ENCODE assay signal across 1 cellular context in genomic region chr12:46383654-46384450, GRCh38.
TF ChIP-seq lines count a peak whose summit lies in the region.

No MANE protein-coding gene starts in this region.

TF ChIP-seq in K562, 482 proteins besides CTCF, POLR2A, EP300 and RAD21 (continued from another document and continues in another):
- TF ChIP-seq, protein P1, sequence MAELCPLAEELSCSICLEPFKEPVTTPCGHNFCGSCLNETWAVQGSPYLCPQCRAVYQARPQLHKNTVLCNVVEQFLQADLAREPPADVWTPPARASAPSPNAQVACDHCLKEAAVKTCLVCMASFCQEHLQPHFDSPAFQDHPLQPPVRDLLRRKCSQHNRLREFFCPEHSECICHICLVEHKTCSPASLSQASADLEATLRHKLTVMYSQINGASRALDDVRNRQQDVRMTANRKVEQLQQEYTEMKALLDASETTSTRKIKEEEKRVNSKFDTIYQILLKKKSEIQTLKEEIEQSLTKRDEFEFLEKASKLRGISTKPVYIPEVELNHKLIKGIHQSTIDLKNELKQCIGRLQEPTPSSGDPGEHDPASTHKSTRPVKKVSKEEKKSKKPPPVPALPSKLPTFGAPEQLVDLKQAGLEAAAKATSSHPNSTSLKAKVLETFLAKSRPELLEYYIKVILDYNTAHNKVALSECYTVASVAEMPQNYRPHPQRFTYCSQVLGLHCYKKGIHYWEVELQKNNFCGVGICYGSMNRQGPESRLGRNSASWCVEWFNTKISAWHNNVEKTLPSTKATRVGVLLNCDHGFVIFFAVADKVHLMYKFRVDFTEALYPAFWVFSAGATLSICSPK (IDR thresholded peaks at IDR 0.05; ENCODE audit: borderline replicate concordance), result no peak
- no peak for TF ChIP-seq RBM25 (IDR thresholded peaks at IDR 0.05; ENCODE audit: low read depth, low read length, severe bottlenecking)
- TF ChIP-seq SAFB2 (IDR thresholded peaks at IDR 0.05; ENCODE audit: borderline replicate concordance, low read depth, low read length, severe bottlenecking), result no peak
- TF ChIP-seq, protein P2, sequence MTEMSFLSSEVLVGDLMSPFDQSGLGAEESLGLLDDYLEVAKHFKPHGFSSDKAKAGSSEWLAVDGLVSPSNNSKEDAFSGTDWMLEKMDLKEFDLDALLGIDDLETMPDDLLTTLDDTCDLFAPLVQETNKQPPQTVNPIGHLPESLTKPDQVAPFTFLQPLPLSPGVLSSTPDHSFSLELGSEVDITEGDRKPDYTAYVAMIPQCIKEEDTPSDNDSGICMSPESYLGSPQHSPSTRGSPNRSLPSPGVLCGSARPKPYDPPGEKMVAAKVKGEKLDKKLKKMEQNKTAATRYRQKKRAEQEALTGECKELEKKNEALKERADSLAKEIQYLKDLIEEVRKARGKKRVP (CRISPR knock-in tag; IDR thresholded peaks at IDR 0.05), result peak; percentile 69
- TF ChIP-seq ZBTB40 (IDR thresholded peaks at IDR 0.05), result no peak
- TF ChIP-seq ZBTB40 (CRISPR knock-in tag; IDR thresholded peaks at IDR 0.05), result no peak
- TF ChIP-seq, protein P3, sequence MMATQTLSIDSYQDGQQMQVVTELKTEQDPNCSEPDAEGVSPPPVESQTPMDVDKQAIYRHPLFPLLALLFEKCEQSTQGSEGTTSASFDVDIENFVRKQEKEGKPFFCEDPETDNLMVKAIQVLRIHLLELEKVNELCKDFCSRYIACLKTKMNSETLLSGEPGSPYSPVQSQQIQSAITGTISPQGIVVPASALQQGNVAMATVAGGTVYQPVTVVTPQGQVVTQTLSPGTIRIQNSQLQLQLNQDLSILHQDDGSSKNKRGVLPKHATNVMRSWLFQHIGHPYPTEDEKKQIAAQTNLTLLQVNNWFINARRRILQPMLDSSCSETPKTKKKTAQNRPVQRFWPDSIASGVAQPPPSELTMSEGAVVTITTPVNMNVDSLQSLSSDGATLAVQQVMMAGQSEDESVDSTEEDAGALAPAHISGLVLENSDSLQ (IDR thresholded peaks at IDR 0.05), result no peak
- TF ChIP-seq ATF7 (IDR thresholded peaks at IDR 0.05), result peak; percentile 11
- TF ChIP-seq NEUROD1 (IDR thresholded peaks at IDR 0.05; ENCODE audit: borderline replicate concordance, low read depth, low read length, partially characterized antibody), result peak; percentile 71
- TF ChIP-seq ERF (CRISPR knock-in tag; IDR thresholded peaks at IDR 0.05), result peak; percentile 91
- TF ChIP-seq FOXP1 (CRISPR knock-in tag; IDR thresholded peaks at IDR 0.05), result 0 out of 2 replicates have a peak, but pooled peaks have one; percentile 25
- TF ChIP-seq SMARCA5 (IDR thresholded peaks at IDR 0.05), result no peak
- TF ChIP-seq ZBTB8A (IDR thresholded peaks at IDR 0.05; ENCODE audit: partially characterized antibody), result no peak
- peak; percentile 74; the same call in 1 of the 2 replicates for TF ChIP-seq ELF2 (CRISPR knock-in tag; IDR thresholded peaks at IDR 0.05)
- TF ChIP-seq, protein P4, sequence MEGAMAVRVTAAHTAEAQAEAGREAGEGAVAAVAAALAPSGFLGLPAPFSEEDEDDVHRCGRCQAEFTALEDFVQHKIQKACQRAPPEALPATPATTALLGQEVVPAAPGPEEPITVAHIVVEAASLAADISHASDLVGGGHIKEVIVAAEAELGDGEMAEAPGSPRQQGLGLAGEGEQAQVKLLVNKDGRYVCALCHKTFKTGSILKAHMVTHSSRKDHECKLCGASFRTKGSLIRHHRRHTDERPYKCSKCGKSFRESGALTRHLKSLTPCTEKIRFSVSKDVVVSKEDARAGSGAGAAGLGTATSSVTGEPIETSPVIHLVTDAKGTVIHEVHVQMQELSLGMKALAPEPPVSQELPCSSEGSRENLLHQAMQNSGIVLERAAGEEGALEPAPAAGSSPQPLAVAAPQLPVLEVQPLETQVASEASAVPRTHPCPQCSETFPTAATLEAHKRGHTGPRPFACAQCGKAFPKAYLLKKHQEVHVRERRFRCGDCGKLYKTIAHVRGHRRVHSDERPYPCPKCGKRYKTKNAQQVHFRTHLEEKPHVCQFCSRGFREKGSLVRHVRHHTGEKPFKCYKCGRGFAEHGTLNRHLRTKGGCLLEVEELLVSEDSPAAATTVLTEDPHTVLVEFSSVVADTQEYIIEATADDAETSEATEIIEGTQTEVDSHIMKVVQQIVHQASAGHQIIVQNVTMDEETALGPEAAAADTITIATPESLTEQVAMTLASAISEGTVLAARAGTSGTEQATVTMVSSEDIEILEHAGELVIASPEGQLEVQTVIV (CRISPR knock-in tag; IDR thresholded peaks at IDR 0.05; ENCODE audit: borderline replicate concordance), result no peak
- no peak for TF ChIP-seq RCOR1 (IDR thresholded peaks at IDR 0.05; ENCODE audit: borderline replicate concordance in 1 of 2, low read depth in 2 of 2, low read length in 2 of 2)
- TF ChIP-seq ZNF592 (IDR thresholded peaks at IDR 0.05), result peak; percentile 32; the same call in 1 of the 2 replicates
- peak; percentile 33; the same call in 1 of the 2 replicates for TF ChIP-seq ZNF395 (CRISPR knock-in tag; IDR thresholded peaks at IDR 0.05)
- TF ChIP-seq ILF3 (IDR thresholded peaks at IDR 0.05; ENCODE audit: borderline replicate concordance), result no peak
- no peak for TF ChIP-seq ZNF121 (CRISPR knock-in tag; conservative IDR thresholded peaks at IDR 0.05)
- no peak for TF ChIP-seq ASH1L (IDR thresholded peaks at IDR 0.05; ENCODE audit: borderline replicate concordance, low read depth, partially characterized antibody)
- no peak for TF ChIP-seq FOXJ2 (tag; IDR thresholded peaks at IDR 0.05)
- TF ChIP-seq, protein P5, sequence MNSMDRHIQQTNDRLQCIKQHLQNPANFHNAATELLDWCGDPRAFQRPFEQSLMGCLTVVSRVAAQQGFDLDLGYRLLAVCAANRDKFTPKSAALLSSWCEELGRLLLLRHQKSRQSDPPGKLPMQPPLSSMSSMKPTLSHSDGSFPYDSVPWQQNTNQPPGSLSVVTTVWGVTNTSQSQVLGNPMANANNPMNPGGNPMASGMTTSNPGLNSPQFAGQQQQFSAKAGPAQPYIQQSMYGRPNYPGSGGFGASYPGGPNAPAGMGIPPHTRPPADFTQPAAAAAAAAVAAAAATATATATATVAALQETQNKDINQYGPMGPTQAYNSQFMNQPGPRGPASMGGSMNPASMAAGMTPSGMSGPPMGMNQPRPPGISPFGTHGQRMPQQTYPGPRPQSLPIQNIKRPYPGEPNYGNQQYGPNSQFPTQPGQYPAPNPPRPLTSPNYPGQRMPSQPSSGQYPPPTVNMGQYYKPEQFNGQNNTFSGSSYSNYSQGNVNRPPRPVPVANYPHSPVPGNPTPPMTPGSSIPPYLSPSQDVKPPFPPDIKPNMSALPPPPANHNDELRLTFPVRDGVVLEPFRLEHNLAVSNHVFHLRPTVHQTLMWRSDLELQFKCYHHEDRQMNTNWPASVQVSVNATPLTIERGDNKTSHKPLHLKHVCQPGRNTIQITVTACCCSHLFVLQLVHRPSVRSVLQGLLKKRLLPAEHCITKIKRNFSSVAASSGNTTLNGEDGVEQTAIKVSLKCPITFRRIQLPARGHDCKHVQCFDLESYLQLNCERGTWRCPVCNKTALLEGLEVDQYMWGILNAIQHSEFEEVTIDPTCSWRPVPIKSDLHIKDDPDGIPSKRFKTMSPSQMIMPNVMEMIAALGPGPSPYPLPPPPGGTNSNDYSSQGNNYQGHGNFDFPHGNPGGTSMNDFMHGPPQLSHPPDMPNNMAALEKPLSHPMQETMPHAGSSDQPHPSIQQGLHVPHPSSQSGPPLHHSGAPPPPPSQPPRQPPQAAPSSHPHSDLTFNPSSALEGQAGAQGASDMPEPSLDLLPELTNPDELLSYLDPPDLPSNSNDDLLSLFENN (IDR thresholded peaks at IDR 0.05; ENCODE audit: low read depth in 2 of 2, low read length in 2 of 2), result 0 out of 4 replicates have a peak, but pooled peaks of 1 of the 2 experiments have one; percentile 5
- TF ChIP-seq BRD4 (IDR thresholded peaks at IDR 0.05), result no peak; the same call in 1 of the 2 replicates
